In the genomic region with DNA sequence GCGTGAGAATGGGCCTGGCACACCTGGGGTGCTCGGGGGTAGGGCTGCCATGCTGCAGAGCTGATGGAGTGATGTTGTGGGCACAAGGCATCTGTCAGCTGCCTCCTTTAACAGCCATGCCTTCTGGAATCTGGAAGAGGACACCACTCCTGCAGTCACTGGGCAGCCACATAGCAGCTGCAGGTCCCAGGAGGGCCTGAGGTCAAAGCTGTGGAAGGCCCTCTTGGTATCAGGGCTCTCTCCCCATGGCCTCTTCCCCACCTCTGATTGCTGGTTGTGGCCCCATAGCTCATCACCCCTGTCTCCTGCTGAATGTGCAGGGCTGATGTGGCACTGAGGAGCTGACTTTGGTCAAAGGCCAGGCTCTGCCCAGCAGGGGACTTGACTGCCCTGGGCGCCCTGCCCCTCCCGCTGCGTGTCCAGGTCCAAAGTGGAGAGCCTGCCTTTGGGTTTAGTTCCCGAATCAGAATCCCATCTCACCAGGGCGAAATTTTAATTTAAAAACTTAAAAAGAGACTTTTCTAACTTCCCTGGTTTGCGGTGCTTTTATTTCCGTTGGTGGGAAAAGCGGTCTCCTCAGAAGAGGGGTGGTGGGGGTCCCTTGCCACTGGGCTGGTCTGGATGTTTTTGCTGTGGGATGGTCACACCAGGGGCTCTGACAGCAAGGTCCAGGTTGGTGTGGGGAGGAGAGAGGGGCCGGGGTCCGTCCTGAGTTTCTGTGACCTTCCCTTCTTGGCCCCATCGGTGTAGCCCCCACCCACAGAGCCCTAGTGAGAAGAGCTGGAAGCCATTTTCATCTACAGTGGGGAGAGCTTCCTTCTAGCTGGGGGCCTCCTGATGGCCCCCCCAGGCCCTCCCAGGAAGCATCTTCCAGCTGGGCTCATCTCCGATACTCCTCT, we compare ENCODE assay signal across 8 cellular contexts. TPM values are rescaled to one million over a fixed set of nuclear protein-coding genes. Genes with fewer than 3 reads are reported as not detected.
DNase-seq lines count a peak whose midpoint lies in the region; ATAC-seq and TF ChIP-seq lines count a peak whose summit lies in the region.

No MANE protein-coding gene starts in this region.

- peaks cover 12% of the 10 kb centered on the region for H3K79me1 ChIP-seq in mesendoderm (ENCODE audit: low read length)

- peaks cover 9% of the 10 kb centered on the region for H3K79me2 ChIP-seq in mesendoderm (ENCODE audit: control insufficient read depth, insufficient read depth, low read length)

- CTCF ChIA-PET in CD4-positive, alpha-beta T cell (lab: Charles Lee), result interaction anchor here (2.3 to 3.1 kb wide), 2 partner anchors 8 to 150 kb away, joined by 13 to 17 read pairs; no protein-coding TSS in a partner anchor

- H3K18ac ChIP-seq in mesendoderm (ENCODE audit: low read length), result no peak overlapping the region

- no peaks in the 10 kb centered on the region for H3K27me3 Mint-ChIP-seq in CD4-positive, alpha-beta T cell
- no peaks in the 10 kb centered on the region for H3K27me3 Mint-ChIP-seq in T-helper 17 cell

- no CpG with 5 or more reads among the region's 14 CpGs for WGBS in mesendoderm (ENCODE audit: extremely low coverage, insufficient coverage, low lambda C conversion rate)

- intact Hi-C loops in CD4-positive, alpha-beta T cell (cut with DNase I, micrococcal nuclease), result no loop called here

- no peak overlapping the region for H3K4me2 ChIP-seq in mesendoderm (ENCODE audit: low read length)

- H2BK120ac ChIP-seq in mesendoderm (ENCODE audit: low read depth, low read length), result no peak overlapping the region

- DNase-seq in CD4-positive, alpha-beta T cell, result no peak
- no peak for DNase-seq in T-helper 17 cell
- DNase-seq in mesendoderm, result no peak
- DNase-seq in NOMO-1 treated with DMSO at 0.1 percent for 48 hours (lab: John Stamatoyannopoulos, UW; ENCODE audit: unreplicated experiment), result no peak
- no peak for DNase-seq in amniotic stem cell (lab: John Stamatoyannopoulos, UW)

- H3K36me3 ChIP-seq in mesendoderm (ENCODE audit: control insufficient read depth, insufficient read depth, low read length), result no peaks in the 10 kb centered on the region

- TF ChIP-seq CTCF in CD4-positive, alpha-beta T cell (IDR thresholded peaks at IDR 0.05), result no peak

- no peaks in the 10 kb centered on the region for H3K9me3 Mint-ChIP-seq in CD4-positive, alpha-beta T cell

- H3K9me3 ChIP-seq in CD4-positive, alpha-beta T cell (ENCODE audit: control insufficient read depth, low read length), result no peaks in the 10 kb centered on the region
- no peaks in the 10 kb centered on the region for H3K9me3 ChIP-seq in T-helper 17 cell (ENCODE audit: control insufficient read depth, low read length, poor library complexity, severe bottlenecking)

- H3K56ac ChIP-seq in mesendoderm (ENCODE audit: low read length), result peak overlapping the region; percentile 1

- H3K4me3 ChIP-seq in mesendoderm (ENCODE audit: low read length), result no peak overlapping the region

- H2BK5ac ChIP-seq in mesendoderm (ENCODE audit: low read length), result no peak overlapping the region

- H3K27me3 ChIP-seq in CD4-positive, alpha-beta T cell (ENCODE audit: control insufficient read depth, insufficient read depth, low read length), result no peaks in the 10 kb centered on the region
- H3K27me3 ChIP-seq in mesendoderm (ENCODE audit: insufficient read depth, low read length, poor library complexity), result no peaks in the 10 kb centered on the region

- POLR2A ChIA-PET in CD4-positive, alpha-beta T cell (lab: Charles Lee), result interaction anchor here (0.7 to 14.0 kb wide), 12 partner anchors 9 to 415 kb away, joined by 3 to 394 read pairs (median 8); a partner anchor contains a TSS

- ATAC-seq in CD4-positive, alpha-beta T cell (ENCODE audit: poor library complexity), result no peak
- ATAC-seq in GM19395 (IDR thresholded peaks at IDR 0.05; ENCODE audit: unreplicated experiment) (peak; percentile 2), T-helper 17 cell (no peak), HG02840 (IDR thresholded peaks at IDR 0.05; ENCODE audit: low FRiP score, unreplicated experiment) (no peak), HG02763 (IDR thresholded peaks at IDR 0.05; ENCODE audit: unreplicated experiment) (no peak)

- peaks cover 7% of the 10 kb centered on the region for H3K4me1 ChIP-seq in mesendoderm (ENCODE audit: control insufficient read depth, low read depth, low read length)

- peak overlapping the region; percentile 17 for H3K9ac ChIP-seq in mesendoderm (ENCODE audit: low read length)

- peak overlapping the region; percentile 82 for H3K4me3 Mint-ChIP-seq in CD4-positive, alpha-beta T cell
- H3K4me3 Mint-ChIP-seq in T-helper 17 cell, result peak overlapping the region; percentile 85

- H3K36me3 Mint-ChIP-seq in CD4-positive, alpha-beta T cell (ENCODE audit: low read depth), result peaks cover 50% of the 10 kb centered on the region
- H3K36me3 Mint-ChIP-seq in T-helper 17 cell (ENCODE audit: low read depth), result peaks cover 2% of the 10 kb centered on the region

- peaks cover 68% of the 10 kb centered on the region for H3K4me1 Mint-ChIP-seq in CD4-positive, alpha-beta T cell (ENCODE audit: low read depth)
- H3K4me1 Mint-ChIP-seq in T-helper 17 cell, result peaks cover 45% of the 10 kb centered on the region

- no peak overlapping the region for H2AK5ac ChIP-seq in mesendoderm (ENCODE audit: low read length)

- H4K8ac ChIP-seq in mesendoderm (ENCODE audit: low read depth, low read length), result no peak overlapping the region

- no peak overlapping the region for H3K4ac ChIP-seq in mesendoderm (ENCODE audit: low read depth, low read length)

- peak overlapping the region; percentile 98 for H3K27ac Mint-ChIP-seq in CD4-positive, alpha-beta T cell
- H3K27ac Mint-ChIP-seq in T-helper 17 cell, result peak overlapping the region; percentile 94

- peak overlapping the region; percentile 86 for H3K27ac ChIP-seq in CD4-positive, alpha-beta T cell (ENCODE audit: low read depth, low read length)
- H3K27ac ChIP-seq in mesendoderm (ENCODE audit: low read depth, low read length), result no peak overlapping the region

- no peak overlapping the region for H3K23ac ChIP-seq in mesendoderm (ENCODE audit: low read length)

- H4K5ac ChIP-seq in mesendoderm (ENCODE audit: low read length), result no peak overlapping the region

- H2BK15ac ChIP-seq in mesendoderm (replicated peaks; ENCODE audit: low read depth), result no peak overlapping the region

RNA-seq across cellular contexts. Expression of a gene that starts 5.9 kb away (rescaled TPM):
- 100 to 1,000 TPM; 253 to 265 TPM for total RNA-seq in CD4-positive, alpha-beta T cell
- 100 to 1,000 TPM; 201 to 252 TPM for total RNA-seq in T-helper 17 cell
- 41.6 TPM for polyA plus RNA-seq in mesendoderm (2013, experiment 1 of 2)
- polyA plus RNA-seq in mesendoderm (2013, experiment 2 of 2), result 41.5 TPM

RNA-seq across cellular contexts. Expression of a gene that starts 30.7 kb away (rescaled TPM):
- total RNA-seq in CD4-positive, alpha-beta T cell, result 10 to 100 TPM; 18.5 to 21.1 TPM
- 10 to 100 TPM; 43.5 to 45.3 TPM for total RNA-seq in T-helper 17 cell
- polyA plus RNA-seq in mesendoderm (2013, experiment 1 of 2), result 1.1 TPM
- polyA plus RNA-seq in mesendoderm (2013, experiment 2 of 2), result 1.3 TPM

RNA-seq across cellular contexts. Expression of a gene that starts 37.1 kb away (rescaled TPM):
- total RNA-seq in CD4-positive, alpha-beta T cell, result 1 to 10 TPM; 1.8 to 2.1 TPM
- total RNA-seq in T-helper 17 cell, result 1 to 10 TPM; 1.7 to 3.6 TPM
- 1.2 TPM for polyA plus RNA-seq in mesendoderm (2013, experiment 1 of 2)
- polyA plus RNA-seq in mesendoderm (2013, experiment 2 of 2), result 1.3 TPM
